ENCODE assay signal across 37 cellular contexts in genomic region chr5:135124128-135124527, GRCh38.
"Had no signal": no experiment of that assay in that cellular context is flagged by ENCODE, and none has a peak within 500 bp of the region (broad histone marks: within the 10 kb centered on the region; RNA-seq: fewer than 3 reads in every experiment).

No MANE protein-coding gene starts in this region.

- H3K4me3 Mint-ChIP-seq: activated CD8-positive, alpha-beta T cell treated with anti-CD3 and anti-CD28 coated beads for 36 hours; activated naive CD4-positive, alpha-beta T cell treated with anti-CD3 and anti-CD28 coated beads, Interleukin-2, amount 50 U/mL, for 24 hours; activated naive CD8-positive, alpha-beta T cell treated with anti-CD3 and anti-CD28 coated beads, Interleukin-2, amount 10 ng/mL, durations not matched to agents 7 days and 5 days had no signal

- H3K4me3 ChIP-seq: adrenal gland, body of pancreas, breast epithelium, MG63, Peyer's patch, SJSA1 had no signal

- H3K36me3 ChIP-seq: adrenal gland, breast epithelium, MG63, Peyer's patch, SJSA1, WERI-Rb-1 had no signal

- H3K9me3 Mint-ChIP-seq: activated CD8-positive, alpha-beta T cell treated with anti-CD3 and anti-CD28 coated beads for 36 hours; activated naive CD4-positive, alpha-beta T cell treated with anti-CD3 and anti-CD28 coated beads, Interleukin-2, amount 50 U/mL, for 24 hours; activated naive CD8-positive, alpha-beta T cell treated with anti-CD3 and anti-CD28 coated beads, Interleukin-2, amount 10 ng/mL, durations not matched to agents 7 days and 5 days; activated T-helper 2 cell treated with anti-CD3 and anti-CD28 coated beads, Interferon-gamma antibody, Interleukin-2, Interleukin-4, amounts not matched to agents 10 μg/mL and 5 μg/mL and 100 μg/mL, durations not matched to agents 14 hours and 24 hours and 36 hours had no signal

- DNase-seq: activated CD4-positive, alpha-beta T cell treated with anti-CD3 and anti-CD28 coated beads for 1 hour; activated CD4-positive, alpha-beta T cell treated with anti-CD3 and anti-CD28 coated beads for 48 hours; activated CD4-positive, CD25-positive, alpha-beta regulatory T cell; activated CD8-positive, alpha-beta T cell treated with anti-CD3 and anti-CD28 coated beads for 36 hours; activated gamma-delta T cell; activated naive CD4-positive, alpha-beta T cell treated with Interleukin-2 at 50 U/mL for 16 hours; activated naive CD8-positive, alpha-beta T cell treated with anti-CD3 and anti-CD28 coated beads, Interleukin-2, amount 10 ng/mL, durations not matched to agents 7 days and 5 days; activated T-cell treated with anti-CD3 and anti-CD28 coated beads, Interleukin-2, amount 50 U/mL, for 1 hour; adrenal gland; body of pancreas; Kasumi-1; KBM-7; MG63; NCI-H1048; NCI-H1105 treated with DMSO at 0.1 percent for 48 hours; NCI-H1436; NCI-H1694; NCI-H1930; NCI-H2081 treated with DMSO at 0.1 percent for 48 hours; NCI-H226; NCI-H446 treated with DMSO at 0.1 percent for 48 hours; NCI-H524; NCI-H69; NK-92 treated with Interleukin-12 subunit alpha and Interleukin-12 subunit beta, amount 100 ng/mL, for 24 hours; PC-3; Peyer's patch; RPMI8226; SHP77 treated with DMSO at 0.1 percent for 48 hours; SW 1271; T-helper 1 cell; T-helper 2 cell; T-helper 9 cell; WERI-Rb-1 had no signal

- H3K27me3 Mint-ChIP-seq: activated naive CD4-positive, alpha-beta T cell treated with anti-CD3 and anti-CD28 coated beads, Interleukin-2, amount 50 U/mL, for 24 hours had no signal

- H3K4me1 ChIP-seq: adrenal gland, body of pancreas, breast epithelium had no signal

- H3K36me3 Mint-ChIP-seq: activated naive CD4-positive, alpha-beta T cell treated with anti-CD3 and anti-CD28 coated beads, Interleukin-2, amount 50 U/mL, for 24 hours; activated naive CD8-positive, alpha-beta T cell treated with anti-CD3 and anti-CD28 coated beads, Interleukin-2, amount 10 ng/mL, durations not matched to agents 7 days and 5 days had no signal

- ATAC-seq: activated CD8-positive, alpha-beta T cell treated with anti-CD3 and anti-CD28 coated beads for 36 hours; body of pancreas; PC-3 had no signal

- H3K27ac ChIP-seq: adrenal gland, body of pancreas, breast epithelium, Peyer's patch, SJSA1, WERI-Rb-1 had no signal

- H3K9me3 ChIP-seq: adrenal gland, body of pancreas, breast epithelium, MG63, Peyer's patch, SJSA1 had no signal

- H3K27ac Mint-ChIP-seq: activated CD8-positive, alpha-beta T cell treated with anti-CD3 and anti-CD28 coated beads for 36 hours; activated naive CD4-positive, alpha-beta T cell treated with anti-CD3 and anti-CD28 coated beads, Interleukin-2, amount 50 U/mL, for 24 hours; activated naive CD8-positive, alpha-beta T cell treated with anti-CD3 and anti-CD28 coated beads, Interleukin-2, amount 10 ng/mL, durations not matched to agents 7 days and 5 days; activated T-helper 2 cell treated with anti-CD3 and anti-CD28 coated beads, Interferon-gamma antibody, Interleukin-2, Interleukin-4, amounts not matched to agents 10 μg/mL and 5 μg/mL and 100 μg/mL, durations not matched to agents 14 hours and 24 hours and 36 hours had no signal

- H3K4me1 Mint-ChIP-seq: activated naive CD8-positive, alpha-beta T cell treated with anti-CD3 and anti-CD28 coated beads, Interleukin-2, amount 10 ng/mL, durations not matched to agents 7 days and 5 days had no signal

- H3K27me3 ChIP-seq: adrenal gland, body of pancreas, MG63, Peyer's patch, SJSA1 had no signal
